ENCODE assay signal across 3 cellular contexts in genomic region chr1:6489383-6489765, GRCh38.
TF ChIP-seq lines count a peak whose summit lies in the region.

No MANE protein-coding gene starts in this region.

TF ChIP-seq in SK-N-SH, 30 proteins besides CTCF, POLR2A, EP300 and RAD21:
- TF ChIP-seq ZBTB33 (IDR thresholded peaks at IDR 0.05; ENCODE audit: borderline replicate concordance, low read depth) (no peak), MAX (IDR thresholded peaks at IDR 0.05; ENCODE audit: low read depth) (no peak)

TF ChIP-seq in SK-N-SH treated with all-trans-retinoic acid at 6 μM for 48 hours, 23 proteins besides CTCF, POLR2A, EP300 and RAD21:
- TF ChIP-seq ARNTL (CRISPR knock-in tag; IDR thresholded peaks at IDR 0.05; ENCODE audit: borderline replicate concordance, low read depth) = no peak
- no peak for TF ChIP-seq RARB (CRISPR knock-in tag; IDR thresholded peaks at IDR 0.05)
- TF ChIP-seq BACH2 (CRISPR knock-in tag; IDR thresholded peaks at IDR 0.05; ENCODE audit: borderline replicate concordance) = no peak
- no peak for TF ChIP-seq TCF4 (CRISPR knock-in tag; IDR thresholded peaks at IDR 0.05; ENCODE audit: borderline replicate concordance)
- no peak for TF ChIP-seq PPARA (CRISPR knock-in tag; IDR thresholded peaks at IDR 0.05; ENCODE audit: borderline replicate concordance)
- no peak for TF ChIP-seq CSRNP3 (CRISPR knock-in tag; IDR thresholded peaks at IDR 0.05)
- no peak for TF ChIP-seq ESRRG (CRISPR knock-in tag; IDR thresholded peaks at IDR 0.05)
- TF ChIP-seq PATZ1 (CRISPR knock-in tag; IDR thresholded peaks at IDR 0.05; ENCODE audit: borderline replicate concordance) = no peak
- TF ChIP-seq ZC3H10 (CRISPR knock-in tag; IDR thresholded peaks at IDR 0.05) = no peak
- no peak for TF ChIP-seq GLIS3 (CRISPR knock-in tag; IDR thresholded peaks at IDR 0.05)
- TF ChIP-seq ZNF565 (CRISPR knock-in tag; conservative IDR thresholded peaks at IDR 0.05; ENCODE audit: low read depth) = no peak
- TF ChIP-seq ISL1 (CRISPR knock-in tag; IDR thresholded peaks at IDR 0.05) = no peak
- TF ChIP-seq ZNF8 (CRISPR knock-in tag; IDR thresholded peaks at IDR 0.05) = no peak
- no peak for TF ChIP-seq POU6F1 (CRISPR knock-in tag; IDR thresholded peaks at IDR 0.05; ENCODE audit: borderline replicate concordance, low read depth)
- no peak for TF ChIP-seq TSHZ2 (CRISPR knock-in tag; IDR thresholded peaks at IDR 0.05)
- TF ChIP-seq TOX (CRISPR knock-in tag; IDR thresholded peaks at IDR 0.05; ENCODE audit: borderline replicate concordance) = no peak
- TF ChIP-seq ZNF70 (CRISPR knock-in tag; IDR thresholded peaks at IDR 0.05) = no peak
- TF ChIP-seq CREB5 (CRISPR knock-in tag; IDR thresholded peaks at IDR 0.05; ENCODE audit: low read depth) = no peak

TF ChIP-seq in endothelial cell of umbilical vein, 7 proteins besides CTCF, POLR2A, EP300 and RAD21:
- TF ChIP-seq MYC (IDR thresholded peaks at IDR 0.05; ENCODE audit: low read depth, low read length) (no peak), EZH2 (IDR thresholded peaks at IDR 0.05; ENCODE audit: borderline replicate concordance, low read depth, low read length, severe bottlenecking) (no peak), POLR2AphosphoS5 (IDR thresholded peaks at IDR 0.05; ENCODE audit: insufficient read depth, low read depth, low read length) (no peak), MAX (IDR thresholded peaks at IDR 0.05; ENCODE audit: insufficient read depth, insufficient read length) (no peak)
